ENCODE assay signal across 1 cellular context in the genomic region with DNA sequence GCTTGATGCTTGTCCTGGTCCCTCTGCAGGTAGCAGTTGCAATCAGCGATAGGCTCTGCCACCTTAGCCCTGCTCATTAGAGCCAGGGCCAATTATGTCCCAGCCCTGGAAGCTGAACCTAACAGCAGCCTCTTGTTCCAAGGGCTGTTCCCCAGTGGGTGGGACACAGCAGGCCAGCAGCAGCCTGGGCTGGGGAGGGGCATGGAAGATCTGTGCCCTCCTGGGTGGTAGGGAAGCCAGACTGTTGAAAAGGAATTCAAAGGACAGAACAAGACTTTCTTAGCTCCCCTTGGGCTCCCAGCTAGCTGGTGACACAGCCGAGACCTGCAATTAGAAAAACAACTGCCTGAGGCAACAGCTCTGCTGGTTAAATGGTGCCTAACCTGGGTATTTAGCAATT.
TF ChIP-seq lines count a peak whose summit lies in the region.

No MANE protein-coding gene starts in this region.

TF ChIP-seq in H1, 55 proteins besides CTCF, POLR2A, EP300 and RAD21:
- TF ChIP-seq KDM1A (IDR thresholded peaks at IDR 0.05; ENCODE audit: borderline replicate concordance, low read length) (no peak), HDAC2 (IDR thresholded peaks at IDR 0.05; ENCODE audit: borderline replicate concordance in 1 of 2, low read depth in 2 of 2, low read length in 2 of 2) (peak in 1 of 2 experiments; percentile 56; a peak in 1 of 4 replicates), CBX8 (IDR thresholded peaks at IDR 0.05; ENCODE audit: borderline replicate concordance, low read depth, low read length) (no peak), NANOG (IDR thresholded peaks at IDR 0.05; ENCODE audit: insufficient read depth, low read depth, low read length, poor library complexity, severe bottlenecking) (no peak), NRF1 (IDR thresholded peaks at IDR 0.05; ENCODE audit: low read depth, low read length) (no peak), SUZ12 (IDR thresholded peaks at IDR 0.05; ENCODE audit: low read length) (no peak), EZH2 (IDR thresholded peaks at IDR 0.05; ENCODE audit: low read depth, low read length, severe bottlenecking) (no peak), CEBPB (IDR thresholded peaks at IDR 0.05; ENCODE audit: low read depth, low read length) (no peak), TAF1 (IDR thresholded peaks at IDR 0.05; ENCODE audit: low read depth, low read length) (no peak)
